22 cellular contexts compared by ENCODE assay signal in genomic region chr6:170038717-170039116, GRCh38.
DNase-seq lines count a peak whose midpoint lies in the region; FAIRE-seq and TF ChIP-seq lines count a peak whose summit lies in the region.
"Had no signal": no experiment of that assay in that cellular context is flagged by ENCODE, and none has a peak within 500 bp of the region (broad histone marks: within the 10 kb centered on the region; RNA-seq: fewer than 3 reads in every experiment).

No MANE protein-coding gene starts in this region.

- no peaks in the 10 kb centered on the region for H4K20me1 ChIP-seq in osteoblast (ENCODE audit: insufficient read depth, low read length)
- H4K20me1 ChIP-seq: BLaER1 had no signal

- H3K27ac Mint-ChIP-seq in chondrocyte (ENCODE audit: unreplicated experiment) (no peak overlapping the region), nephron progenitor cell (no peak overlapping the region)
- H3K27ac Mint-ChIP-seq: CD4-positive, alpha-beta T cell had no signal

- no peak overlapping the region for H3K4me2 ChIP-seq in osteoblast (ENCODE audit: insufficient read depth, low read length)
- H3K4me2 ChIP-seq: BLaER1, KMS-11 had no signal

- H3K36me3 Mint-ChIP-seq in chondrocyte (ENCODE audit: low read depth) (peaks cover 2% of the 10 kb centered on the region), nephron progenitor cell (ENCODE audit: low read depth) (peaks cover 3% of the 10 kb centered on the region)

- 48 to 71% methylated on average over 4 to 9 of the region's 9 CpGs for WGBS in transverse colon (ENCODE audit: low coverage in 1 of 2), 2 donors

- TF ChIP-seq CTCF in chondrocyte (IDR thresholded peaks at IDR 0.05) (no peak), kidney (IDR thresholded peaks at IDR 0.05; ENCODE audit: borderline replicate concordance, extremely low read depth, insufficient read depth) (no peak), osteoblast (IDR thresholded peaks at IDR 0.05; ENCODE audit: extremely low read depth, low read depth, low read length) (no peak), transverse colon (IDR thresholded peaks at IDR 0.05) (no peak), nephron progenitor cell (IDR thresholded peaks at IDR 0.05) (no peak)

- no peaks in the 10 kb centered on the region for H3K79me2 ChIP-seq in osteoblast (ENCODE audit: insufficient read depth, low read length)

- no peaks in the 10 kb centered on the region for H3K27me3 ChIP-seq in osteoblast (ENCODE audit: insufficient read depth, low read length)
- no peaks in the 10 kb centered on the region for H3K27me3 ChIP-seq in transverse colon
- H3K27me3 ChIP-seq: BLaER1, SJSA1 had no signal

- in situ Hi-C loops in transverse colon (cut with MboI; ENCODE audit: low pct_ligation_motif_present in 1 of 4, low pct_unique_long_range_greater_than_20kb in 1 of 4, low sequenced_read_pairs in 3 of 4): no loop called here

- H3K9me3 Mint-ChIP-seq in chondrocyte (ENCODE audit: low read depth) (peaks cover 13% of the 10 kb centered on the region), nephron progenitor cell (peaks cover 21% of the 10 kb centered on the region)

- peaks cover 18% of the 10 kb centered on the region for H3K27me3 Mint-ChIP-seq in chondrocyte (ENCODE audit: low read depth)
- peaks cover 7% of the 10 kb centered on the region for H3K27me3 Mint-ChIP-seq in nephron progenitor cell (ENCODE audit: low read depth, poor library complexity)

- FAIRE-seq in kidney (lab: Jason Lieb, UNC): no peak

- H3K4me1 ChIP-seq in kidney (ENCODE audit: control insufficient read depth in 1 of 2, insufficient read depth in 1 of 2, low read depth in 1 of 2, low read length in 2 of 2) (no peaks in the 10 kb centered on the region), osteoblast (ENCODE audit: insufficient read depth, low read length) (no peaks in the 10 kb centered on the region), transverse colon (peaks cover 0 to 11% (median 3%) of the 10 kb centered on the region in 4 donors)
- H3K4me1 ChIP-seq: SJSA1 had no signal

- H3K4me3 Mint-ChIP-seq in chondrocyte (ENCODE audit: unreplicated experiment) (no peak overlapping the region), nephron progenitor cell (no peak overlapping the region)
- H3K4me3 Mint-ChIP-seq: CD4-positive, alpha-beta T cell had no signal

- no peak overlapping the region for H3K27ac ChIP-seq in kidney (ENCODE audit: low read depth in 2 of 2, low read length in 2 of 2)
- no peak overlapping the region for H3K27ac ChIP-seq in osteoblast (ENCODE audit: low read depth, low read length)
- peak overlapping the region in 3 of 4 donors; percentile 14 to 49 (median 41) for H3K27ac ChIP-seq in transverse colon
- H3K27ac ChIP-seq: BLaER1, KMS-11, SJSA1 had no signal

- no peaks in the 10 kb centered on the region for H3K36me3 ChIP-seq in kidney (ENCODE audit: control insufficient read depth in 1 of 2, insufficient read depth in 2 of 2, low read length in 2 of 2)
- H3K36me3 ChIP-seq in osteoblast (ENCODE audit: insufficient read depth, low read length): no peaks in the 10 kb centered on the region
- no peaks in the 10 kb centered on the region for H3K36me3 ChIP-seq in transverse colon
- H3K36me3 ChIP-seq: BLaER1, SJSA1 had no signal

- H3K4me3 ChIP-seq in kidney (ENCODE audit: low read length in 2 of 2): no peak overlapping the region
- no peak overlapping the region for H3K4me3 ChIP-seq in osteoblast (ENCODE audit: insufficient read depth, low read length)
- no peak overlapping the region for H3K4me3 ChIP-seq in transverse colon
- H3K4me3 ChIP-seq: BLaER1, SJSA1 had no signal

- no peaks in the 10 kb centered on the region for H3K9me3 ChIP-seq in kidney (ENCODE audit: control insufficient read depth in 1 of 2, low read length in 2 of 2)
- no peaks in the 10 kb centered on the region for H3K9me3 ChIP-seq in osteoblast (ENCODE audit: low read depth, low read length)
- H3K9me3 ChIP-seq in transverse colon: no peaks in the 10 kb centered on the region

- TF ChIP-seq POLR2A in transverse colon (IDR thresholded peaks at IDR 0.05): no peak

- intact Hi-C loops in kidney (cut with DNase I): no loop called here
- intact Hi-C loops in transverse colon (cut with DNase I; ENCODE audit: low total_unique reads): no loop called here

- no peak overlapping the region for H2AFZ ChIP-seq in osteoblast (ENCODE audit: low read length)

- peak; percentile 36 for DNase-seq in chondrocyte (ENCODE audit: low spot score)
- DNase-seq in kidney: peak; percentile 18
- peak; percentile 85 for DNase-seq in osteoblast (ENCODE audit: insufficient read length, low spot score, missing footprints)
- no peak for DNase-seq in transverse colon
- no peak for DNase-seq in AG08396 (ENCODE audit: low spot score)
- no peak for DNase-seq in D341Med (ENCODE audit: low spot score)
- DNase-seq in nephron progenitor cell: no peak
- DNase-seq: COR-L47; DMS 273 treated with DMSO at 0.1 percent for 48 hours; DMS79 treated with DMSO at 0.1 percent for 48 hours; GOT3; IMR-90; NCI-H1092 treated with DMSO at 0.1 percent for 48 hours; NCI-H2029 treated with DMSO at 0.1 percent for 48 hours; NCI-H226; NCI-H510A treated with DMSO at 0.1 percent for 48 hours; NCI-H748 treated with DMSO at 0.1 percent for 48 hours; NK-92 treated with Interleukin-12 subunit alpha and Interleukin-12 subunit beta, amount 100 ng/mL, for 24 hours had no signal

- H3K4me1 Mint-ChIP-seq in chondrocyte (ENCODE audit: low read depth): peaks cover 4% of the 10 kb centered on the region
- H3K4me1 Mint-ChIP-seq in nephron progenitor cell: peaks cover 44% of the 10 kb centered on the region

- no peak for TF ChIP-seq EP300 in transverse colon (IDR thresholded peaks at IDR 0.05; ENCODE audit: low read depth)

- no peak overlapping the region for H3K9ac ChIP-seq in kidney (ENCODE audit: low read length in 2 of 2)
- H3K9ac ChIP-seq: BLaER1, KMS-11 had no signal

Comparison
In these comparisons a context has a peak if more than half of its experiments do, and no peak if none do; other contexts are left out.
1. DNase-seq: peak in chondrocyte (single experiment), kidney (single experiment) and osteoblast (single experiment); none in transverse colon (single experiment), AG08396 (single experiment), D341Med (single experiment) and nephron progenitor cell (single experiment).
2. H3K27ac ChIP-seq: peak in transverse colon (3 of 4); none in kidney (0 of 2) and osteoblast (single experiment).